19 cellular contexts compared by ENCODE assay signal in genomic region chr3:82100378-82100777, GRCh38.
DNase-seq lines count a peak whose midpoint lies in the region; FAIRE-seq and TF ChIP-seq lines count a peak whose summit lies in the region.
"Had no signal": no experiment of that assay in that cellular context is flagged by ENCODE, and none has a peak within 500 bp of the region (broad histone marks: within the 10 kb centered on the region; RNA-seq: fewer than 3 reads in every experiment).

No MANE protein-coding gene starts in this region.

- no peaks in the 10 kb centered on the region for H4K20me1 ChIP-seq in endothelial cell of umbilical vein (replicated peaks; ENCODE audit: control insufficient read depth, extremely low read depth, insufficient read depth, low read length)

- H3K9ac ChIP-seq in endothelial cell of umbilical vein (replicated peaks; ENCODE audit: extremely low read depth, insufficient read depth, low read length) (no peak overlapping the region), colonic mucosa (ENCODE audit: low read depth in 2 of 2, low read length in 2 of 2) (no peak overlapping the region)

- H3K79me2 ChIP-seq in endothelial cell of umbilical vein (ENCODE audit: control insufficient read depth, insufficient read depth, low read length): no peaks in the 10 kb centered on the region

- H3K4me1 ChIP-seq in endothelial cell of umbilical vein (ENCODE audit: control insufficient read depth, extremely low read depth, insufficient read depth, low read length) (no peaks in the 10 kb centered on the region), colonic mucosa (no peaks in the 10 kb centered on the region)
- H3K4me1 ChIP-seq: Caco-2, spleen, stomach had no signal

- intact Hi-C loops in endothelial cell of umbilical vein (cut with micrococcal nuclease): no loop called here
- intact Hi-C loops in colonic mucosa (cut with DNase I): no loop called here

- dilution Hi-C loops in endothelial cell of umbilical vein (cut with MboI; ENCODE audit: extremely low pct_ligation_motif_present, low sequenced_read_pairs): no loop called here

- H3K27ac ChIP-seq in endothelial cell of umbilical vein (ENCODE audit: insufficient read depth, low read depth, low read length) (no peak overlapping the region), colonic mucosa (no peak overlapping the region)
- H3K27ac ChIP-seq: spleen, stomach had no signal

- DNase-seq in AG20443 (ENCODE audit: low spot score) (peak; percentile 52), M059J (ENCODE audit: low read depth) (peak; percentile 12), endothelial cell of umbilical vein (ENCODE audit: low read depth, low spot score) (no peak), left kidney (ENCODE audit: low read depth, low spot score) (peak; percentile 54), colonic mucosa (no peak), GOT3 (lab: John Stamatoyannopoulos, UW) (no peak), OCI-M2 (lab: John Stamatoyannopoulos, UW; ENCODE audit: unreplicated experiment) (no peak)
- DNase-seq in activated CD8-positive, alpha-beta memory T cell treated with anti-CD3 and anti-CD28 coated beads for 24 hours: no peak
- DNase-seq: activated B cell treated with CpG ODN at 0.5 μM for 24 hours; central memory CD4-positive, alpha-beta T cell; HCEC 1CT; hippocampal formation; NCI-H187 treated with DMSO at 0.1 percent for 48 hours; NCI-H526; occipital lobe; spleen; stomach; T-cell had no signal

- H2AFZ ChIP-seq in endothelial cell of umbilical vein (ENCODE audit: low read depth, low read length): peak overlapping the region; percentile 30

- no TSS peak for BruUV-seq in endothelial cell of umbilical vein (replicated peaks; lab: Mats Ljungman, UMichigan)

- H3K27me3 ChIP-seq in endothelial cell of umbilical vein (ENCODE audit: control insufficient read depth in 2 of 2, insufficient read depth in 2 of 2, low read length in 2 of 2) (no peaks in the 10 kb centered on the region), colonic mucosa (no peaks in the 10 kb centered on the region)
- H3K27me3 ChIP-seq: spleen, stomach had no signal

- no peaks in the 10 kb centered on the region for H3K36me3 ChIP-seq in endothelial cell of umbilical vein (ENCODE audit: control insufficient read depth in 2 of 2, extremely low read depth in 1 of 2, insufficient read depth in 2 of 2, low read length in 2 of 2)
- no peaks in the 10 kb centered on the region for H3K36me3 ChIP-seq in colonic mucosa
- H3K36me3 ChIP-seq: spleen, stomach had no signal

- POLR2A ChIA-PET in endothelial cell of umbilical vein (lab: Charles Lee): no interaction called here

- no peak overlapping the region for H3K4me2 ChIP-seq in endothelial cell of umbilical vein (ENCODE audit: insufficient read depth, low read length)

- TF ChIP-seq CTCF in endothelial cell of umbilical vein (IDR thresholded peaks at IDR 0.05; ENCODE audit: extremely low read depth in 1 of 2, insufficient read depth in 1 of 2, low read depth in 1 of 2, low read length in 2 of 2): no peak
- no peak for TF ChIP-seq CTCF in colonic mucosa (IDR thresholded peaks at IDR 0.05)

- CTCF ChIA-PET in endothelial cell of umbilical vein (lab: Charles Lee): no interaction called here

- no peak for FAIRE-seq in endothelial cell of umbilical vein (lab: Jason Lieb, UNC)

- no peak overlapping the region for H3K4me3 ChIP-seq in endothelial cell of umbilical vein (replicated peaks in 1 of 3; ENCODE audit: insufficient read depth in 1 of 3, low read depth in 1 of 3, low read length in 3 of 3)
- no peak overlapping the region for H3K4me3 ChIP-seq in colonic mucosa
- H3K4me3 ChIP-seq: spleen, stomach had no signal

- no peak for TF ChIP-seq POLR2A in endothelial cell of umbilical vein (IDR thresholded peaks at IDR 0.05; ENCODE audit: low read depth, low read length)

- H3K9me1 ChIP-seq in endothelial cell of umbilical vein (replicated peaks; ENCODE audit: control insufficient read depth, extremely low read depth, insufficient read depth, low read length): no peaks in the 10 kb centered on the region

- H3K9me3 ChIP-seq in endothelial cell of umbilical vein (replicated peaks; ENCODE audit: control insufficient read depth, insufficient read depth, low read length) (no peaks in the 10 kb centered on the region), colonic mucosa (no peaks in the 10 kb centered on the region)
- H3K9me3 ChIP-seq: Caco-2, spleen, stomach had no signal

TF ChIP-seq in endothelial cell of umbilical vein, 7 proteins besides CTCF, POLR2A, EP300 and RAD21:
- no peak for TF ChIP-seq EZH2 (IDR thresholded peaks at IDR 0.05; ENCODE audit: borderline replicate concordance, low read depth, low read length, severe bottlenecking)
- no peak for TF ChIP-seq JUN (IDR thresholded peaks at IDR 0.05; ENCODE audit: borderline replicate concordance, insufficient read depth, insufficient read length, low read depth)

Comparison
In these comparisons a context has a peak if more than half of its experiments do, and no peak if none do; other contexts are left out.
1. DNase-seq: peak in AG20443 (single experiment), M059J (single experiment) and left kidney (single experiment); none in endothelial cell of umbilical vein (single experiment), colonic mucosa (single experiment), GOT3 (single experiment), activated CD8-positive, alpha-beta memory T cell treated with anti-CD3 and anti-CD28 coated beads for 24 hours (single experiment) and OCI-M2 (single experiment).